In genomic region chr14:93893550-93894329, GRCh38 we compare ENCODE assay signal across 18 cellular contexts. TPM values are rescaled to one million over a fixed set of nuclear protein-coding genes. Genes with fewer than 3 reads are reported as not detected.
DNase-seq lines count a peak whose midpoint lies in the region; ATAC-seq and TF ChIP-seq lines count a peak whose summit lies in the region.
"Had no signal": no experiment of that assay in that cellular context is flagged by ENCODE, and none has a peak within 500 bp of the region (broad histone marks: within the 10 kb centered on the region; RNA-seq: fewer than 3 reads in every experiment).

No MANE protein-coding gene starts in this region.

- H3K9ac ChIP-seq in GM23248 (no peak overlapping the region), SK-N-SH (no peak overlapping the region)

- CTCF ChIA-PET in SK-N-SH (lab: Yijun Ruan, JAX): interaction anchor here (0.6 to 22.1 kb wide), 33 partner anchors 10 to 245 kb away, joined by 3 to 349 read pairs (median 4); partner anchors contain the start of gene PRIMA1

- ATAC-seq in GM19397 (IDR thresholded peaks at IDR 0.05; ENCODE audit: unreplicated experiment): no peak

- H3K27ac Mint-ChIP-seq in glutamatergic neuron (ENCODE audit: unreplicated experiment): peak overlapping the region; percentile 84
- no peak overlapping the region for H3K27ac Mint-ChIP-seq in HFFc6
- H3K27ac Mint-ChIP-seq in endothelial cell (ENCODE audit: unreplicated experiment): no peak overlapping the region
- H3K27ac Mint-ChIP-seq: activated naive CD4-positive, alpha-beta T cell treated with anti-CD3 and anti-CD28 coated beads, Interleukin-2, amount 50 U/mL, for 72 hours; activated T-cell treated with anti-CD3 and anti-CD28 coated beads, Interleukin-2, amount 50 U/mL, for 72 hours; naive thymus-derived CD8-positive, alpha-beta T cell; stimulated activated memory B cell treated with anti-CD40 and anti-IgM and Interleukin-4, amounts not matched to agents 10 μg/mL and 1 μg/mL and 100 μg/mL, for 72 hours had no signal

- H3K9me3 Mint-ChIP-seq in glutamatergic neuron (ENCODE audit: unreplicated experiment) (peaks cover 9% of the 10 kb centered on the region), HFFc6 (no peaks in the 10 kb centered on the region), endothelial cell (ENCODE audit: unreplicated experiment) (no peaks in the 10 kb centered on the region)
- H3K9me3 Mint-ChIP-seq: activated naive CD4-positive, alpha-beta T cell treated with anti-CD3 and anti-CD28 coated beads, Interleukin-2, amount 50 U/mL, for 72 hours; activated T-cell treated with anti-CD3 and anti-CD28 coated beads, Interleukin-2, amount 50 U/mL, for 72 hours; CD8-positive, alpha-beta memory T cell; naive thymus-derived CD8-positive, alpha-beta T cell; stimulated activated memory B cell treated with anti-CD40 and anti-IgM and Interleukin-4, amounts not matched to agents 10 μg/mL and 1 μg/mL and 100 μg/mL, for 72 hours had no signal

- WGBS in GM23248 (ENCODE audit: low coverage in 1 of 2, low lambda C conversion rate in 2 of 2, missing lambda C conversion rate in 2 of 2), 2 experiments: 15 to 25% methylated on average over 14 to 18 of the region's 18 CpGs
- 32% methylated on average over 18 of the region's 18 CpGs for WGBS in SK-N-SH (ENCODE audit: low lambda C conversion rate)

- H3K27ac ChIP-seq in GM23248 (no peak overlapping the region), SK-N-SH (ENCODE audit: low read depth in 2 of 2, low read length in 1 of 2) (peak overlapping the region in 1 of 2 experiments; percentile 99; a peak in 2 of 4 replicates)
- H3K27ac ChIP-seq: heart right ventricle had no signal

- peak overlapping the region; percentile 62 for H3K4me3 Mint-ChIP-seq in glutamatergic neuron (ENCODE audit: unreplicated experiment)
- H3K4me3 Mint-ChIP-seq in HFFc6: no peak overlapping the region
- H3K4me3 Mint-ChIP-seq in endothelial cell (ENCODE audit: unreplicated experiment): no peak overlapping the region
- H3K4me3 Mint-ChIP-seq: activated T-cell treated with anti-CD3 and anti-CD28 coated beads, Interleukin-2, amount 50 U/mL, for 72 hours; CD8-positive, alpha-beta memory T cell; naive thymus-derived CD8-positive, alpha-beta T cell; stimulated activated memory B cell treated with anti-CD40 and anti-IgM and Interleukin-4, amounts not matched to agents 10 μg/mL and 1 μg/mL and 100 μg/mL, for 72 hours had no signal

- TF ChIP-seq EP300 in SK-N-SH (IDR thresholded peaks at IDR 0.05; ENCODE audit: borderline replicate concordance in 1 of 2, low read depth in 1 of 2, low read length in 1 of 2): peak in 1 of 2 experiments; percentile 76; a peak in 2 of 4 replicates

- H3K36me3 ChIP-seq in GM23248 (ENCODE audit: low read depth) (no peaks in the 10 kb centered on the region), SK-N-SH (replicated peaks in 1 of 2; ENCODE audit: control insufficient read depth in 1 of 2, insufficient read depth in 2 of 2, low read length in 1 of 2) (no peaks in the 10 kb centered on the region), neuron (ENCODE audit: insufficient read depth, low read length) (no peaks in the 10 kb centered on the region)
- H3K36me3 ChIP-seq: heart right ventricle had no signal

- H3K4me3 ChIP-seq in GM23248 (no peak overlapping the region), SK-N-SH (ENCODE audit: low read depth in 2 of 2, low read length in 1 of 2) (peak overlapping the region in 1 of 2 experiments; percentile 25; a peak in 1 of 4 replicates), neuron (ENCODE audit: low read length) (no peak overlapping the region)
- H3K4me3 ChIP-seq: heart right ventricle had no signal

- no peak for TF ChIP-seq RAD21 in SK-N-SH (IDR thresholded peaks at IDR 0.05; ENCODE audit: low read length)

- in situ Hi-C loops in GM23248 (cut with MboI): no loop called here

- H3K79me2 ChIP-seq in GM23248 (ENCODE audit: insufficient read depth) (no peaks in the 10 kb centered on the region), SK-N-SH (ENCODE audit: insufficient read depth) (no peaks in the 10 kb centered on the region)

- no peaks in the 10 kb centered on the region for H3K4me1 ChIP-seq in GM23248 (ENCODE audit: insufficient read depth)
- peaks cover 0 to 62% of the 10 kb centered on the region in 2 experiments; a peak in 2 of 4 replicates for H3K4me1 ChIP-seq in SK-N-SH (ENCODE audit: control insufficient read depth in 1 of 2, insufficient read depth in 2 of 2, low read depth in 1 of 2, low read length in 1 of 2)
- peaks cover 23% of the 10 kb centered on the region for H3K4me1 ChIP-seq in neuron (ENCODE audit: insufficient read depth, low read length)

- H3K27me3 Mint-ChIP-seq in glutamatergic neuron (ENCODE audit: unreplicated experiment) (peaks cover 9% of the 10 kb centered on the region), HFFc6 (ENCODE audit: insufficient read depth) (peaks cover 15% of the 10 kb centered on the region), endothelial cell (ENCODE audit: unreplicated experiment) (no peaks in the 10 kb centered on the region)

- H3K4me1 Mint-ChIP-seq in glutamatergic neuron (ENCODE audit: low read depth, unreplicated experiment) (peaks cover 38% of the 10 kb centered on the region), HFFc6 (ENCODE audit: low read depth) (no peaks in the 10 kb centered on the region), endothelial cell (ENCODE audit: unreplicated experiment) (no peaks in the 10 kb centered on the region)
- H3K4me1 Mint-ChIP-seq: CD8-positive, alpha-beta memory T cell; stimulated activated memory B cell treated with anti-CD40 and anti-IgM and Interleukin-4, amounts not matched to agents 10 μg/mL and 1 μg/mL and 100 μg/mL, for 72 hours had no signal

- H3K27me3 ChIP-seq in GM23248 (replicated peaks; ENCODE audit: insufficient read depth) (no peaks in the 10 kb centered on the region; the same call in 1 of the 2 replicates), SK-N-SH (ENCODE audit: insufficient read depth) (no peaks in the 10 kb centered on the region; the same call in 1 of the 2 replicates), neuron (ENCODE audit: insufficient read depth, low read length) (peaks cover 22% of the 10 kb centered on the region)

- H3K9me2 ChIP-seq in GM23248 (ENCODE audit: insufficient read depth) (no peaks in the 10 kb centered on the region), SK-N-SH (no peaks in the 10 kb centered on the region)

- H2AFZ ChIP-seq in GM23248 (no peak overlapping the region), SK-N-SH (ENCODE audit: low read depth) (no peak overlapping the region), neuron (ENCODE audit: low read depth, low read length) (peak overlapping the region; percentile 40)

- H3F3A ChIP-seq in GM23248 (ENCODE audit: insufficient read depth) (no peaks in the 10 kb centered on the region), SK-N-SH (replicated peaks; ENCODE audit: insufficient read depth) (no peaks in the 10 kb centered on the region)

- H3K4me2 ChIP-seq in GM23248 (ENCODE audit: unreplicated experiment): no peak overlapping the region
- no peak overlapping the region for H3K4me2 ChIP-seq in SK-N-SH

- POLR2A ChIA-PET in SK-N-SH (lab: Yijun Ruan, JAX): interaction anchor here (0.6 to 1.5 kb wide), 6 partner anchors 10 to 576 kb away, joined by 3 to 5 read pairs (median 3); no protein-coding TSS in a partner anchor

- TF ChIP-seq CTCF in SK-N-SH (IDR thresholded peaks at IDR 0.05): no peak
- TF ChIP-seq CTCF in glutamatergic neuron (IDR thresholded peaks at IDR 0.05; ENCODE audit: partially characterized antibody, unreplicated experiment): no peak
- TF ChIP-seq CTCF in HFFc6 (IDR thresholded peaks at IDR 0.05): no peak
- no peak for TF ChIP-seq CTCF in endothelial cell (IDR thresholded peaks at IDR 0.05; ENCODE audit: unreplicated experiment)

- H3K36me3 Mint-ChIP-seq in glutamatergic neuron (ENCODE audit: unreplicated experiment): no peaks in the 10 kb centered on the region
- no peaks in the 10 kb centered on the region for H3K36me3 Mint-ChIP-seq in HFFc6 (ENCODE audit: low read depth)
- H3K36me3 Mint-ChIP-seq in endothelial cell (ENCODE audit: low read depth, unreplicated experiment): no peaks in the 10 kb centered on the region
- H3K36me3 Mint-ChIP-seq: activated naive CD4-positive, alpha-beta T cell treated with anti-CD3 and anti-CD28 coated beads, Interleukin-2, amount 50 U/mL, for 72 hours; CD8-positive, alpha-beta memory T cell; naive thymus-derived CD8-positive, alpha-beta T cell; stimulated activated memory B cell treated with anti-CD40 and anti-IgM and Interleukin-4, amounts not matched to agents 10 μg/mL and 1 μg/mL and 100 μg/mL, for 72 hours had no signal

- no peaks in the 10 kb centered on the region for H4K20me1 ChIP-seq in GM23248 (ENCODE audit: insufficient read depth)
- H4K20me1 ChIP-seq in SK-N-SH (ENCODE audit: insufficient read depth): no peaks in the 10 kb centered on the region

- H3K9me3 ChIP-seq in GM23248 (ENCODE audit: low read depth) (no peaks in the 10 kb centered on the region), SK-N-SH (no peaks in the 10 kb centered on the region), neuron (ENCODE audit: low read length) (peaks cover 2% of the 10 kb centered on the region)
- H3K9me3 ChIP-seq: heart right ventricle had no signal

- DNase-seq in GM23248 (peak; percentile 3), SK-N-SH (peak; percentile 62), glutamatergic neuron (no peak), HK-2 (ENCODE audit: unreplicated experiment) (no peak), HFFc6 (no peak), endothelial cell (ENCODE audit: low spot score) (no peak)

TF ChIP-seq in SK-N-SH, 30 proteins besides CTCF, POLR2A, EP300 and RAD21 (continues in another document):
- TF ChIP-seq NFIC (IDR thresholded peaks at IDR 0.05; ENCODE audit: borderline replicate concordance): no peak
- peak; percentile 81 for TF ChIP-seq FOXJ3 (CRISPR knock-in tag; IDR thresholded peaks at IDR 0.05)
- peak; percentile 59 for TF ChIP-seq MXI1 (IDR thresholded peaks at IDR 0.05; ENCODE audit: low read depth, low read length)

RNA-seq across cellular contexts. Expression of gene FAM181A, which starts 33.4 kb away (rescaled TPM):
- total RNA-seq in GM23248 (2014; rRNA removed; shearing (Covaris generic)): not detected in 2 replicates
- polyA plus RNA-seq in GM23248 (2016; fragmentation: Nextera tagmentation; extraction: Ambion mirVana) (not detected in 2 replicates), SK-N-SH (2012; rRNA removed) (not detected in 2 replicates)
- not detected in 2 replicates for polyA plus RNA-seq in SK-N-SH (2012; cell fraction: cytosol; rRNA removed)
- polyA plus RNA-seq in SK-N-SH (2012; cell fraction: nucleus; rRNA removed): not detected in 2 replicates
- total RNA-seq in glutamatergic neuron (ENCODE audit: unreplicated experiment) (not detected), endothelial cell (ENCODE audit: unreplicated experiment) (not detected)
- total RNA-seq in HFFc6 (2021; fragmentation: NEBNext Ultra II Directional; extraction: Animal tissue kit (Norgen Biotek cat#: 25700)): not detected
- total RNA-seq: activated CD8-positive, alpha-beta memory T cell treated with anti-CD3 and anti-CD28 coated beads for 36 hours; activated naive CD4-positive, alpha-beta T cell treated with anti-CD3 and anti-CD28 coated beads, Interleukin-2, amount 50 U/mL, for 72 hours; activated T-cell treated with anti-CD3 and anti-CD28 coated beads, Interleukin-2, amount 50 U/mL, for 72 hours; CD8-positive, alpha-beta memory T cell; chondrocyte; fibroblast of lung; heart right ventricle; naive thymus-derived CD8-positive, alpha-beta T cell; skeletal muscle tissue had no signal
- polyA plus RNA-seq: CD8-positive, alpha-beta memory T cell; fibroblast of lung; heart right ventricle; naive thymus-derived CD8-positive, alpha-beta T cell had no signal

Comparison
In these comparisons a context has a peak if more than half of its experiments do, and no peak if none do; other contexts are left out.
1. DNase-seq: peak in GM23248 (single experiment) and SK-N-SH (single experiment); none in glutamatergic neuron (single experiment), HK-2 (single experiment), HFFc6 (single experiment) and endothelial cell (single experiment).